ENCODE assay signal across 13 cellular contexts in genomic region chr1:93750946-93751345, GRCh38.
DNase-seq lines count a peak whose midpoint lies in the region; ATAC-seq and TF ChIP-seq lines count a peak whose summit lies in the region.
"Had no signal": no experiment of that assay in that cellular context is flagged by ENCODE, and none has a peak within 500 bp of the region (broad histone marks: within the 10 kb centered on the region; RNA-seq: fewer than 3 reads in every experiment).

No MANE protein-coding gene starts in this region.

- H4K5ac ChIP-seq in IMR-90 (ENCODE audit: low read depth, low read length) = peak overlapping the region; percentile 0; the same call in 1 of the 2 replicates

- H3K9me3 ChIP-seq in IMR-90 (ENCODE audit: control insufficient read depth, insufficient read depth, low read length) (peaks cover 2% of the 10 kb centered on the region), thyroid gland (no peaks in the 10 kb centered on the region), endodermal cell (ENCODE audit: control insufficient read depth, low read length) (peaks cover 13% of the 10 kb centered on the region)

- H3K23ac ChIP-seq in IMR-90 (ENCODE audit: low read depth, low read length) = 0 out of 2 replicates have a peak overlapping the region, but pooled peaks have one; percentile 19

- no peak overlapping the region for H3K4me2 ChIP-seq in IMR-90 (ENCODE audit: low read depth, low read length)

- intact Hi-C loops in IMR-90 (cut with micrococcal nuclease) = no loop called here
- intact Hi-C loops in thyroid gland (cut with DNase I) = no loop called here

- H4K91ac ChIP-seq in IMR-90 (ENCODE audit: insufficient read depth, low read depth, low read length) = peak overlapping the region; percentile 73; the same call in 1 of the 2 replicates

- peak overlapping the region; percentile 64 for H2AFZ ChIP-seq in IMR-90 (replicated peaks; ENCODE audit: low read length, poor library complexity)

- peaks cover 0 to 4% of the 10 kb centered on the region in 2 experiments; a peak in 1 of 4 replicates for H3K79me1 ChIP-seq in IMR-90 (ENCODE audit: low read depth in 1 of 2, low read length in 2 of 2)

- H3K27ac Mint-ChIP-seq in activated T-cell treated with anti-CD3 and anti-CD28 coated beads, Interleukin-2, amount 50 U/mL, for 72 hours = no peak overlapping the region
- no peak overlapping the region for H3K27ac Mint-ChIP-seq in activated T-cell treated with anti-CD3 and anti-CD28 coated beads, Interleukin-2, amount 50 U/mL, for 24 hours
- H3K27ac Mint-ChIP-seq in effector memory CD8-positive, alpha-beta T cell = peak overlapping the region; percentile 80 to 85
- no peak overlapping the region for H3K27ac Mint-ChIP-seq in endodermal cell
- H3K27ac Mint-ChIP-seq: progenitor cell of endocrine pancreas had no signal

- no peak for TF ChIP-seq POLR2A in IMR-90 (IDR thresholded peaks at IDR 0.05; ENCODE audit: low read depth, low read length)
- TF ChIP-seq POLR2A in thyroid gland (IDR thresholded peaks at IDR 0.05) = no peak

- BruUV-seq in IMR-90 (replicated peaks; lab: Mats Ljungman, UMichigan) = no TSS peak

- H4K20me1 ChIP-seq in IMR-90 (ENCODE audit: insufficient read depth, low read length) = peaks cover 5% of the 10 kb centered on the region; the same call in 1 of the 2 replicates

- no peak overlapping the region for H3K27ac ChIP-seq in IMR-90 (ENCODE audit: insufficient read depth, low read length)
- H3K27ac ChIP-seq in thyroid gland = peak overlapping the region; percentile 15 to 69 (median 62)
- no peak overlapping the region for H3K27ac ChIP-seq in endodermal cell (ENCODE audit: low read depth, low read length)

- H3K14ac ChIP-seq in IMR-90 (replicated peaks; ENCODE audit: low read depth, low read length) = no peak overlapping the region; the same call in 1 of the 2 replicates

- 60% methylated on average over 1 of the region's 6 CpGs; no CpG with 5 or more reads in 1 of the 2 experiments for WGBS in IMR-90 (ENCODE audit: extremely low coverage in 2 of 2, insufficient read length in 1 of 2), 2 experiments
- WGBS in thyroid gland, 2 donors = 80 to 82% methylated on average over 6 of the region's 6 CpGs
- WGBS in endodermal cell (ENCODE audit: insufficient coverage in 1 of 2, insufficient read length in 1 of 2), 2 experiments = 87 to 96% methylated on average over 4 to 6 of the region's 6 CpGs

- dilution Hi-C loops in IMR-90 (cut with HindIII; ENCODE audit: low sequenced_read_pairs, unreplicated experiment) = no loop called here

- peaks cover 14% of the 10 kb centered on the region for H3K4me1 ChIP-seq in IMR-90 (ENCODE audit: control insufficient read depth, insufficient read depth, low read length)
- H3K4me1 ChIP-seq in thyroid gland = peaks cover 13 to 32% of the 10 kb centered on the region in 2 donors
- peaks cover 4% of the 10 kb centered on the region for H3K4me1 ChIP-seq in endodermal cell (ENCODE audit: control insufficient read depth, insufficient read depth, low read length)

- peak overlapping the region; percentile 57 for H3K4ac ChIP-seq in IMR-90 (ENCODE audit: low read depth, low read length)

- CTCF ChIA-PET in IMR-90 (lab: Yijun Ruan, JAX) = interaction anchor here (1.9 kb wide), 1 partner anchor 63 kb away, joined by 7 read pairs; no protein-coding TSS in a partner anchor

- no peak overlapping the region for H3K4me3 Mint-ChIP-seq in activated T-cell treated with anti-CD3 and anti-CD28 coated beads, Interleukin-2, amount 50 U/mL, for 72 hours
- H3K4me3 Mint-ChIP-seq in activated T-cell treated with anti-CD3 and anti-CD28 coated beads, Interleukin-2, amount 50 U/mL, for 24 hours = no peak overlapping the region
- H3K4me3 Mint-ChIP-seq in effector memory CD8-positive, alpha-beta T cell = peak overlapping the region; percentile 48 to 65
- H3K4me3 Mint-ChIP-seq in endodermal cell = no peak overlapping the region

- H3K9ac ChIP-seq in IMR-90 (ENCODE audit: low read depth, low read length) = no peak overlapping the region
- H3K9ac ChIP-seq in endodermal cell (ENCODE audit: extremely low read depth, low read length, poor library complexity, severe bottlenecking) = no peak overlapping the region

- peaks cover 18% of the 10 kb centered on the region for H3K9me1 ChIP-seq in IMR-90 (ENCODE audit: insufficient read depth, low read length)

- 0 out of 2 replicates have a peak overlapping the region, but pooled peaks have one; percentile 37 for H2BK20ac ChIP-seq in IMR-90 (ENCODE audit: low read depth, low read length)

- H3K27me3 ChIP-seq in IMR-90 (ENCODE audit: control insufficient read depth, insufficient read depth, low read length) (no peaks in the 10 kb centered on the region), thyroid gland (no peaks in the 10 kb centered on the region), endodermal cell (ENCODE audit: control insufficient read depth, insufficient read depth, low read length, poor library complexity, severe bottlenecking) (peaks cover 5% of the 10 kb centered on the region)

- H2AK5ac ChIP-seq in IMR-90 (ENCODE audit: low read depth, low read length) = peak overlapping the region; percentile 8; the same call in 1 of the 2 replicates

- DNase-seq in activated T-cell treated with anti-CD3 and anti-CD28 coated beads, Interleukin-2, amount 50 U/mL, for 72 hours = no peak
- no peak for DNase-seq in activated T-cell treated with anti-CD3 and anti-CD28 coated beads, Interleukin-2, amount 50 U/mL, for 24 hours
- DNase-seq in IMR-90 = no peak
- DNase-seq in effector memory CD8-positive, alpha-beta T cell = no peak
- no peak for DNase-seq in thyroid gland
- DNase-seq in activated CD4-positive, CD25-positive, alpha-beta regulatory T cell (lab: John Stamatoyannopoulos, UW) = no peak
- DNase-seq in endodermal cell = no peak
- DNase-seq in stimulated activated naive CD4-positive, alpha-beta T cell (lab: John Stamatoyannopoulos, UW) = no peak
- DNase-seq: activated CD4-positive, CD25-positive, alpha-beta regulatory T cell treated with anti-CD3 and anti-CD28 coated beads, Interleukin-2, amount 50 U/mL, for 72 hours; activated gamma-delta T cell; foreskin fibroblast; NCI-H187 treated with DMSO at 0.1 percent for 48 hours had no signal

- POLR2A ChIA-PET in IMR-90 (lab: Charles Lee; ENCODE audit: unreplicated experiment) = no interaction called here

- H3K4me3 ChIP-seq in IMR-90 (ENCODE audit: insufficient read depth, low read depth, low read length) (no peak overlapping the region), thyroid gland (replicated peaks in 1 of 3) (no peak overlapping the region), endodermal cell (ENCODE audit: low read length) (no peak overlapping the region)

- peaks cover 9 to 10% of the 10 kb centered on the region in 2 donors for H3K9me3 Mint-ChIP-seq in activated T-cell treated with anti-CD3 and anti-CD28 coated beads, Interleukin-2, amount 50 U/mL, for 72 hours
- peaks cover 4% of the 10 kb centered on the region for H3K9me3 Mint-ChIP-seq in activated T-cell treated with anti-CD3 and anti-CD28 coated beads, Interleukin-2, amount 50 U/mL, for 24 hours
- H3K9me3 Mint-ChIP-seq in effector memory CD8-positive, alpha-beta T cell = peaks cover 0 to 3% of the 10 kb centered on the region in 2 donors
- H3K9me3 Mint-ChIP-seq in endodermal cell = peaks cover 19% of the 10 kb centered on the region

- no peak overlapping the region for H3K56ac ChIP-seq in IMR-90 (ENCODE audit: extremely low read depth, insufficient read depth, low read length)

- H3K18ac ChIP-seq in IMR-90 (ENCODE audit: low read depth, low read length) = no peak overlapping the region

- H3K36me3 ChIP-seq in IMR-90 (ENCODE audit: control insufficient read depth, insufficient read depth, low read length) = no peaks in the 10 kb centered on the region
- H3K36me3 ChIP-seq in thyroid gland = no peaks in the 10 kb centered on the region
- no peaks in the 10 kb centered on the region for H3K36me3 ChIP-seq in endodermal cell (ENCODE audit: control insufficient read depth, insufficient read depth, low read length)

- 0 out of 4 replicates have a peak overlapping the region, but pooled peaks of 1 of the 2 experiments have one; percentile 13 for H4K8ac ChIP-seq in IMR-90 (ENCODE audit: low read depth in 2 of 2, low read length in 2 of 2)

- H2BK5ac ChIP-seq in IMR-90 (ENCODE audit: low read depth, low read length, poor library complexity, severe bottlenecking) = no peak overlapping the region

- TF ChIP-seq RAD21 in IMR-90 (IDR thresholded peaks at IDR 0.05; ENCODE audit: low read length) = no peak

- peak overlapping the region; percentile 49 for H2BK120ac ChIP-seq in IMR-90 (ENCODE audit: low read depth, low read length)

- H3K4me1 Mint-ChIP-seq in activated T-cell treated with anti-CD3 and anti-CD28 coated beads, Interleukin-2, amount 50 U/mL, for 72 hours (ENCODE audit: low read depth) = peaks cover 30% of the 10 kb centered on the region
- peaks cover 18% of the 10 kb centered on the region for H3K4me1 Mint-ChIP-seq in activated T-cell treated with anti-CD3 and anti-CD28 coated beads, Interleukin-2, amount 50 U/mL, for 24 hours (ENCODE audit: low read depth)
- H3K4me1 Mint-ChIP-seq in effector memory CD8-positive, alpha-beta T cell (ENCODE audit: low read depth in 2 of 2) = peaks cover 17 to 22% of the 10 kb centered on the region in 2 donors
- H3K4me1 Mint-ChIP-seq in endodermal cell = peaks cover 18% of the 10 kb centered on the region

- ATAC-seq in activated T-cell treated with anti-CD3 and anti-CD28 coated beads, Interleukin-2, amount 50 U/mL, for 72 hours (replicated peaks in 1 of 2) = peak; percentile 22 to 60
- no peak for ATAC-seq in IMR-90 (ENCODE audit: low read depth)
- ATAC-seq in effector memory CD8-positive, alpha-beta T cell (replicated peaks) = peak; percentile 53

- peak overlapping the region; percentile 75; the same call in 2 of the 3 replicates for H2BK15ac ChIP-seq in IMR-90 (ENCODE audit: low read depth, low read length)

- peaks cover 8 to 11% of the 10 kb centered on the region in 2 donors for H3K36me3 Mint-ChIP-seq in activated T-cell treated with anti-CD3 and anti-CD28 coated beads, Interleukin-2, amount 50 U/mL, for 72 hours (ENCODE audit: insufficient read depth in 2 of 2)
- no peaks in the 10 kb centered on the region for H3K36me3 Mint-ChIP-seq in activated T-cell treated with anti-CD3 and anti-CD28 coated beads, Interleukin-2, amount 50 U/mL, for 24 hours (ENCODE audit: low read depth)
- H3K36me3 Mint-ChIP-seq in effector memory CD8-positive, alpha-beta T cell (ENCODE audit: insufficient read depth) = no peaks in the 10 kb centered on the region
- H3K36me3 Mint-ChIP-seq in endodermal cell (ENCODE audit: low read depth) = no peaks in the 10 kb centered on the region

- H2AK9ac ChIP-seq in IMR-90 (replicated peaks; ENCODE audit: low read depth, low read length, poor library complexity) = no peak overlapping the region

- in situ Hi-C loops in IMR-90 (cut with MboI; ENCODE audit: low sequenced_read_pairs) = no loop called here

- peaks cover 31% of the 10 kb centered on the region for H3K27me3 Mint-ChIP-seq in activated T-cell treated with anti-CD3 and anti-CD28 coated beads, Interleukin-2, amount 50 U/mL, for 72 hours (ENCODE audit: low read depth)
- peaks cover 23% of the 10 kb centered on the region for H3K27me3 Mint-ChIP-seq in activated T-cell treated with anti-CD3 and anti-CD28 coated beads, Interleukin-2, amount 50 U/mL, for 24 hours
- H3K27me3 Mint-ChIP-seq in effector memory CD8-positive, alpha-beta T cell = peaks cover 9 to 12% of the 10 kb centered on the region in 2 donors
- H3K27me3 Mint-ChIP-seq in endodermal cell (ENCODE audit: insufficient read depth) = peaks cover 1% of the 10 kb centered on the region

- TF ChIP-seq CTCF in IMR-90 (conservative IDR thresholded peaks at IDR 0.05; ENCODE audit: low read depth, low read length) (no peak), thyroid gland (IDR thresholded peaks at IDR 0.05) (no peak), endodermal cell (conservative IDR thresholded peaks at IDR 0.05) (no peak)

Comparison
In these comparisons a context has a peak if more than half of its experiments do, and no peak if none do; other contexts are left out.
1. H3K27ac Mint-ChIP-seq: peak in effector memory CD8-positive, alpha-beta T cell (2 of 2); none in activated T-cell treated with anti-CD3 and anti-CD28 coated beads, Interleukin-2, amount 50 U/mL, for 72 hours (single experiment), activated T-cell treated with anti-CD3 and anti-CD28 coated beads, Interleukin-2, amount 50 U/mL, for 24 hours (single experiment) and endodermal cell (single experiment).
2. H3K4me3 Mint-ChIP-seq: peak in effector memory CD8-positive, alpha-beta T cell (2 of 2); none in activated T-cell treated with anti-CD3 and anti-CD28 coated beads, Interleukin-2, amount 50 U/mL, for 72 hours (0 of 2), activated T-cell treated with anti-CD3 and anti-CD28 coated beads, Interleukin-2, amount 50 U/mL, for 24 hours (single experiment) and endodermal cell (single experiment).
3. H3K27ac ChIP-seq: peak in thyroid gland (3 of 3); none in IMR-90 (single experiment) and endodermal cell (single experiment).